20 cellular contexts compared by ENCODE assay signal in genomic region chr4:96295143-96295763, GRCh38.
DNase-seq lines count a peak whose midpoint lies in the region; ATAC-seq and TF ChIP-seq lines count a peak whose summit lies in the region.
"Had no signal": no experiment of that assay in that cellular context is flagged by ENCODE, and none has a peak within 500 bp of the region (broad histone marks: within the 10 kb centered on the region; RNA-seq: fewer than 3 reads in every experiment).

No MANE protein-coding gene starts in this region.

- no peak overlapping the region for H4K91ac ChIP-seq in neuronal stem cell (ENCODE audit: low read depth, low read length, poor library complexity)

- H4K8ac ChIP-seq in neuronal stem cell (ENCODE audit: low read depth, low read length), result no peak overlapping the region

- intact Hi-C loops in body of pancreas (cut with DNase I), result no loop called here

- H3K9me2 ChIP-seq in MM.1S (replicated peaks; ENCODE audit: insufficient read depth, low read length), result no peaks in the 10 kb centered on the region

- no peak for ATAC-seq in body of pancreas
- ATAC-seq: A549, Panc1 had no signal

- H3K79me2 ChIP-seq in ACC112 (ENCODE audit: control insufficient read depth, insufficient read depth, low read length, unreplicated experiment), result no peaks in the 10 kb centered on the region
- H3K79me2 ChIP-seq in MM.1S (ENCODE audit: low read length), result no peaks in the 10 kb centered on the region

- POLR2A ChIA-PET in activated CD4-positive, alpha-beta memory T cell treated with anti-CD3 and anti-CD28 coated beads, Interleukin-2, amount 10 ng/mL, durations not matched to agents 7 days and 5 days (lab: Charles Lee), result no interaction called here

- no peak overlapping the region for H3K14ac ChIP-seq in neuronal stem cell (ENCODE audit: low read length)

- no peak overlapping the region for H3K27ac Mint-ChIP-seq in activated CD4-positive, alpha-beta memory T cell treated with anti-CD3 and anti-CD28 coated beads, Interleukin-2, amount 10 ng/mL, durations not matched to agents 7 days and 5 days
- H3K27ac Mint-ChIP-seq: CD14-positive monocyte had no signal

- H2BK5ac ChIP-seq in neuronal stem cell (ENCODE audit: low read length), result no peak overlapping the region

- DNase-seq in MM.1S, result no peak
- peak; percentile 2 to 14 for DNase-seq in cardiac fibroblast (ENCODE audit: low read depth in 2 of 2)
- DNase-seq in neuronal stem cell (ENCODE audit: low spot score), result no peak
- DNase-seq in body of pancreas, result no peak
- DNase-seq in SJCRH30, result no peak
- DNase-seq in NK-92 treated with Interleukin-12 subunit alpha and Interleukin-12 subunit beta, amount 100 ng/mL, for 24 hours (lab: John Stamatoyannopoulos, UW), result no peak
- no peak for DNase-seq in activated CD4-positive, alpha-beta memory T cell treated with anti-CD3 and anti-CD28 coated beads, Interleukin-2, amount 10 ng/mL, durations not matched to agents 7 days and 5 days
- DNase-seq: COR-L47, EL, IMR-90, Kasumi-1, NCI-H187, NCI-H446, NCI-H774 had no signal

- no CpG with 5 or more reads among the region's 4 CpGs for WGBS in neuronal stem cell (ENCODE audit: extremely low coverage in 2 of 2, insufficient read length in 2 of 2, insufficient replicate concordance in 1 of 2), 2 donors
- WGBS in body of pancreas, 2 donors, result 49 to 55% methylated on average over 4 of the region's 4 CpGs

- H3K4me2 ChIP-seq in MM.1S (ENCODE audit: low read depth, low read length) (no peak overlapping the region), neuronal stem cell (ENCODE audit: insufficient read depth, low read length, poor library complexity, severe bottlenecking) (no peak overlapping the region)
- H3K4me2 ChIP-seq: A549 had no signal

- H2AFZ ChIP-seq in ACC112 (ENCODE audit: low read length, unreplicated experiment) (no peak overlapping the region), MM.1S (ENCODE audit: low read length) (peak overlapping the region; percentile 38; the same call in 1 of the 2 replicates), neuronal stem cell (ENCODE audit: low read length) (peak overlapping the region; percentile 51)

- H3K4me3 Mint-ChIP-seq in activated CD4-positive, alpha-beta memory T cell treated with anti-CD3 and anti-CD28 coated beads, Interleukin-2, amount 10 ng/mL, durations not matched to agents 7 days and 5 days, result no peak overlapping the region
- H3K4me3 Mint-ChIP-seq: CD14-positive monocyte had no signal

- no peak overlapping the region for H2AK5ac ChIP-seq in neuronal stem cell (ENCODE audit: low read depth, low read length)

- H3K4ac ChIP-seq in neuronal stem cell (ENCODE audit: low read length), result no peak overlapping the region

- no peaks in the 10 kb centered on the region for H4K20me1 ChIP-seq in MM.1S (ENCODE audit: insufficient read depth, low read length)

- H3K27me3 ChIP-seq in ACC112 (ENCODE audit: insufficient read depth, low read length) (no peaks in the 10 kb centered on the region), MM.1S (replicated peaks; ENCODE audit: insufficient read depth, low read length) (no peaks in the 10 kb centered on the region), neuronal stem cell (ENCODE audit: control insufficient read depth in 3 of 3, insufficient read depth in 3 of 3, low read depth in 1 of 3, low read length in 3 of 3) (no peaks in the 10 kb centered on the region), body of pancreas (no peaks in the 10 kb centered on the region), SJCRH30 (no peaks in the 10 kb centered on the region)

- no peaks in the 10 kb centered on the region for H3F3A ChIP-seq in MM.1S (ENCODE audit: insufficient read depth, low read length)

- no peaks in the 10 kb centered on the region for H3K27me3 Mint-ChIP-seq in activated CD4-positive, alpha-beta memory T cell treated with anti-CD3 and anti-CD28 coated beads, Interleukin-2, amount 10 ng/mL, durations not matched to agents 7 days and 5 days

- H3K4me1 ChIP-seq in ACC112 (ENCODE audit: control insufficient read depth, insufficient read depth, low read length, unreplicated experiment), result no peaks in the 10 kb centered on the region
- no peaks in the 10 kb centered on the region for H3K4me1 ChIP-seq in MM.1S (ENCODE audit: low read length)
- no peaks in the 10 kb centered on the region for H3K4me1 ChIP-seq in neuronal stem cell (ENCODE audit: control insufficient read depth in 2 of 2, insufficient read depth in 1 of 2, low read depth in 1 of 2, low read length in 2 of 2)
- no peaks in the 10 kb centered on the region for H3K4me1 ChIP-seq in body of pancreas
- H3K4me1 ChIP-seq in SJCRH30, result no peaks in the 10 kb centered on the region
- H3K4me1 ChIP-seq: A549, HAP-1 had no signal

- TF ChIP-seq POLR2A in body of pancreas (IDR thresholded peaks at IDR 0.05), result no peak

- CTCF ChIA-PET in activated CD4-positive, alpha-beta memory T cell treated with anti-CD3 and anti-CD28 coated beads, Interleukin-2, amount 10 ng/mL, durations not matched to agents 7 days and 5 days (lab: Charles Lee), result no interaction called here

- no peak overlapping the region for H2BK120ac ChIP-seq in neuronal stem cell (ENCODE audit: low read depth, low read length)

- H3K9me3 ChIP-seq in MM.1S (replicated peaks; ENCODE audit: insufficient read depth, low read length) (no peaks in the 10 kb centered on the region), neuronal stem cell (replicated peaks in 1 of 2; ENCODE audit: control insufficient read depth in 2 of 2, insufficient read depth in 1 of 2, low read depth in 1 of 2, low read length in 2 of 2) (no peaks in the 10 kb centered on the region), body of pancreas (no peaks in the 10 kb centered on the region), SJCRH30 (replicated peaks) (no peaks in the 10 kb centered on the region)
- H3K9me3 ChIP-seq: A549, HAP-1 had no signal

- no peak overlapping the region for H3K9ac ChIP-seq in MM.1S (ENCODE audit: low read length)
- no peak overlapping the region for H3K9ac ChIP-seq in neuronal stem cell (ENCODE audit: low read depth, low read length, poor library complexity)

- H3K36me3 ChIP-seq in ACC112 (ENCODE audit: insufficient read depth, low read length), result no peaks in the 10 kb centered on the region
- no peaks in the 10 kb centered on the region for H3K36me3 ChIP-seq in MM.1S (replicated peaks; ENCODE audit: insufficient read depth, low read length)
- no peaks in the 10 kb centered on the region for H3K36me3 ChIP-seq in neuronal stem cell (replicated peaks in 1 of 2; ENCODE audit: control insufficient read depth in 2 of 2, insufficient read depth in 2 of 2, low read length in 2 of 2)
- no peaks in the 10 kb centered on the region for H3K36me3 ChIP-seq in body of pancreas (replicated peaks in 1 of 2; ENCODE audit: insufficient read depth in 1 of 2, low read depth in 2 of 2)
- no peaks in the 10 kb centered on the region for H3K36me3 ChIP-seq in SJCRH30
- H3K36me3 ChIP-seq: HAP-1 had no signal

- H3K36me3 Mint-ChIP-seq in activated CD4-positive, alpha-beta memory T cell treated with anti-CD3 and anti-CD28 coated beads, Interleukin-2, amount 10 ng/mL, durations not matched to agents 7 days and 5 days (ENCODE audit: low read depth), result no peaks in the 10 kb centered on the region
- H3K36me3 Mint-ChIP-seq: CD14-positive monocyte had no signal

- H3K4me3 ChIP-seq in ACC112 (ENCODE audit: low read depth, low read length) (peak overlapping the region; percentile 0; the same call in 1 of the 2 replicates), MM.1S (ENCODE audit: low read length) (no peak overlapping the region), cardiac fibroblast (replicated peaks in 1 of 2; ENCODE audit: low read depth in 2 of 2, low read length in 2 of 2) (no peak overlapping the region), neuronal stem cell (ENCODE audit: low read length in 2 of 2) (no peak overlapping the region), body of pancreas (no peak overlapping the region), SJCRH30 (no peak overlapping the region)
- H3K4me3 ChIP-seq: A549, HAP-1, SK-N-MC had no signal

- H3K79me1 ChIP-seq in neuronal stem cell (ENCODE audit: low read depth, low read length), result no peaks in the 10 kb centered on the region

- no peak overlapping the region for H3K27ac ChIP-seq in ACC112 (ENCODE audit: low read depth, low read length)
- no peak overlapping the region for H3K27ac ChIP-seq in MM.1S (ENCODE audit: low read length)
- H3K27ac ChIP-seq in neuronal stem cell (replicated peaks; ENCODE audit: low read length), result no peak overlapping the region
- H3K27ac ChIP-seq in body of pancreas, result no peak overlapping the region
- no peak overlapping the region for H3K27ac ChIP-seq in SJCRH30
- H3K27ac ChIP-seq: A549, SK-N-MC had no signal

- no peak overlapping the region for H2BK15ac ChIP-seq in neuronal stem cell (ENCODE audit: low read length)

- H2BK12ac ChIP-seq in neuronal stem cell (ENCODE audit: low read length), result no peak overlapping the region

- no peak for TF ChIP-seq CTCF in MM.1S (IDR thresholded peaks at IDR 0.05; ENCODE audit: low read length)
- no peak for TF ChIP-seq CTCF in cardiac fibroblast (IDR thresholded peaks at IDR 0.05; ENCODE audit: low read depth, low read length)
- TF ChIP-seq CTCF in body of pancreas (IDR thresholded peaks at IDR 0.05), result no peak

- H3K9me3 Mint-ChIP-seq in activated CD4-positive, alpha-beta memory T cell treated with anti-CD3 and anti-CD28 coated beads, Interleukin-2, amount 10 ng/mL, durations not matched to agents 7 days and 5 days, result no peaks in the 10 kb centered on the region

- H3K4me1 Mint-ChIP-seq in activated CD4-positive, alpha-beta memory T cell treated with anti-CD3 and anti-CD28 coated beads, Interleukin-2, amount 10 ng/mL, durations not matched to agents 7 days and 5 days, result no peaks in the 10 kb centered on the region
- H3K4me1 Mint-ChIP-seq: CD14-positive monocyte had no signal

- H3K23ac ChIP-seq in neuronal stem cell (ENCODE audit: low read depth, low read length, poor library complexity), result no peak overlapping the region

- no peak overlapping the region for H3K18ac ChIP-seq in neuronal stem cell (ENCODE audit: low read length)

Comparison
In these comparisons a context has a peak if more than half of its experiments do, and no peak if none do; other contexts are left out.
1. DNase-seq: peak in cardiac fibroblast (2 of 2); none in MM.1S (single experiment), neuronal stem cell (single experiment), body of pancreas (0 of 4), SJCRH30 (0 of 2), NK-92 treated with Interleukin-12 subunit alpha and Interleukin-12 subunit beta, amount 100 ng/mL, for 24 hours (single experiment) and activated CD4-positive, alpha-beta memory T cell treated with anti-CD3 and anti-CD28 coated beads, Interleukin-2, amount 10 ng/mL, durations not matched to agents 7 days and 5 days (single experiment).